Comparison of ENCODE assay signal across 10 cellular contexts in the genomic region with DNA sequence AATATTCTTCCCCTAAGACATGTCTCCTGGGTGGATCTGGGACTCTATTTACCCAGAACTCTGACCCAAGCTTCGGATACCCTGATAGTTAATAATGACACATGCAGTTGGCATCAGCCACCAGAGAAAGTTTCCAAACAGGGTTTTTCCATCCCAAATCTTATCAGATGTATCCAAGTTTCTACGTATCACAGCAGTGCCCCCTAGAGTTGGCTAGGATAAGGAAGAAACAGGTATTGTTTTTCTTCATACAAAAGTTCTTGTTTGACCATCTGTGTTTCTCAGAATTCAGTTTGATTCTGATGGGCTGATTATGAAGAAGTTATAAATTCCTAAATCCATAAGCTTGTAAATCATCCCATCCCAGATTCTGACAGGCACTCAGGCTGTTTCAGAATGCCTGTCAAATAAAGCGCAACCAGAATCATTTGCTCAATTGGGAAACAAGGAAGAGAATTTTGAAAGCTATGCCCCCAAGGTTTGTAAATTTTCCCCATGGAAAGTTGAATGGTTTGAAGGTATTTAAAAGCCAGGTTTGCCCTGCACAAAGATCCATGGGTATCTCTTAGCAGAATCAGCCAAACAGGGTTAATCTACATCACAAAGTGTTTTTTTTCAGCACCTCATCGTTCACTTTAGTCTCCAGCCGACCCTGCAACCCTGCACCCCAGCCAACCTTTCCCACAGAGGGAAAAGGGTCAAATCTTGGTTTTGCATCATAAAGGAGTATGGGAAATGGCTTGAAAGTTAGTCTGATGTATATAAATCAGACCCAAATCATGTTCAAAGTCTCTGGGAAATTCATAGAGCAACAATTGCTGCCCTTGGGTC. TPM values are rescaled to one million over a fixed set of nuclear protein-coding genes. Genes with fewer than 3 reads are reported as not detected.
DNase-seq lines count a peak whose midpoint lies in the region; ATAC-seq and TF ChIP-seq lines count a peak whose summit lies in the region.
"Had no signal": no experiment of that assay in that cellular context is flagged by ENCODE, and none has a peak within 500 bp of the region (broad histone marks: within the 10 kb centered on the region; RNA-seq: fewer than 3 reads in every experiment).

No MANE protein-coding gene starts in this region.

- H3K27ac ChIP-seq in GM23248 = no peak overlapping the region
- no peak overlapping the region for H3K27ac ChIP-seq in SU-DHL-6 (ENCODE audit: low read depth, low read length)

- in situ Hi-C loops in GM23248 (cut with MboI) = no loop called here

- H3K4me3 ChIP-seq in GM23248 = no peak overlapping the region
- no peak overlapping the region for H3K4me3 ChIP-seq in SU-DHL-6 (ENCODE audit: insufficient read depth, low read length, poor library complexity, severe bottlenecking)
- H3K4me3 ChIP-seq in kidney epithelial cell (ENCODE audit: low read depth, low read length) = no peak overlapping the region

- DNase-seq in AG20443 (ENCODE audit: low spot score) (peak; percentile 45), GM23248 (peak; percentile 46), kidney epithelial cell (ENCODE audit: low read depth) (no peak), mucosa of gallbladder (ENCODE audit: low spot score) (no peak), HPDE6-E6E7 (ENCODE audit: extremely low spot score) (no peak)
- DNase-seq: activated naive CD4-positive, alpha-beta T cell; SHP77 had no signal

- H3K9me3 ChIP-seq in GM23248 (ENCODE audit: low read depth) = no peaks in the 10 kb centered on the region
- H3K9me3 ChIP-seq in SU-DHL-6 (ENCODE audit: insufficient read depth, low read length) = no peaks in the 10 kb centered on the region

- TF ChIP-seq CTCF in SU-DHL-6 (IDR thresholded peaks at IDR 0.05; ENCODE audit: insufficient read depth, low read length, poor library complexity, severe bottlenecking) (peak; percentile 34), kidney epithelial cell (IDR thresholded peaks at IDR 0.05; ENCODE audit: insufficient read depth, low read length, poor library complexity, severe bottlenecking) (peak; percentile 55)

- no peak overlapping the region for H3K9ac ChIP-seq in GM23248
- H3K9ac ChIP-seq in SU-DHL-6 (ENCODE audit: low read length) = no peak overlapping the region

- 6 to 11% methylated on average over 5 of the region's 5 CpGs for WGBS in GM23248 (ENCODE audit: low coverage in 1 of 2, low lambda C conversion rate in 2 of 2, missing lambda C conversion rate in 2 of 2), 2 experiments

- H3K4me1 ChIP-seq in GM23248 (ENCODE audit: insufficient read depth) = no peaks in the 10 kb centered on the region

- H3K4me2 ChIP-seq in GM23248 (ENCODE audit: unreplicated experiment) (no peak overlapping the region), SU-DHL-6 (ENCODE audit: low read depth, low read length, poor library complexity, severe bottlenecking) (no peak overlapping the region)

- ATAC-seq in GM18868 (IDR thresholded peaks at IDR 0.05; ENCODE audit: unreplicated experiment) (no peak), HG02759 (IDR thresholded peaks at IDR 0.05; ENCODE audit: unreplicated experiment) (no peak)

- H3F3A ChIP-seq in GM23248 (ENCODE audit: insufficient read depth) (no peaks in the 10 kb centered on the region), SU-DHL-6 (ENCODE audit: insufficient read depth) (no peaks in the 10 kb centered on the region)

- H3K79me2 ChIP-seq in GM23248 (ENCODE audit: insufficient read depth) = no peaks in the 10 kb centered on the region
- no peaks in the 10 kb centered on the region for H3K79me2 ChIP-seq in SU-DHL-6 (ENCODE audit: insufficient read depth, low read length)

- H3K27me3 ChIP-seq in GM23248 (replicated peaks; ENCODE audit: insufficient read depth) (peaks cover 56% of the 10 kb centered on the region), SU-DHL-6 (ENCODE audit: low read length) (no peaks in the 10 kb centered on the region), kidney epithelial cell (ENCODE audit: control insufficient read depth, insufficient read depth, low read length) (peaks cover 12% of the 10 kb centered on the region)

- H3K36me3 ChIP-seq in GM23248 (ENCODE audit: low read depth) = no peaks in the 10 kb centered on the region
- no peaks in the 10 kb centered on the region for H3K36me3 ChIP-seq in SU-DHL-6 (ENCODE audit: low read length)
- no peaks in the 10 kb centered on the region for H3K36me3 ChIP-seq in kidney epithelial cell (ENCODE audit: control insufficient read depth, insufficient read depth, low read length)

- H2AFZ ChIP-seq in GM23248 = no peak overlapping the region
- no peak overlapping the region for H2AFZ ChIP-seq in SU-DHL-6 (ENCODE audit: low read depth, low read length, severe bottlenecking)

- H4K20me1 ChIP-seq in GM23248 (ENCODE audit: insufficient read depth) (no peaks in the 10 kb centered on the region), SU-DHL-6 (ENCODE audit: low read depth, low read length) (no peaks in the 10 kb centered on the region)

- H3K9me2 ChIP-seq in GM23248 (ENCODE audit: insufficient read depth) (no peaks in the 10 kb centered on the region), SU-DHL-6 (replicated peaks; ENCODE audit: insufficient read depth, low read length) (no peaks in the 10 kb centered on the region)

RNA-seq across cellular contexts. Expression of a gene that starts 47.4 kb away (rescaled TPM):
- total RNA-seq in GM23248 (2014; rRNA removed; shearing (Covaris generic)) = not detected in 2 replicates
- not detected in 2 replicates for polyA plus RNA-seq in GM23248 (2016; fragmentation: Nextera tagmentation; extraction: Ambion mirVana)
- total RNA-seq in kidney epithelial cell (not detected in 2 replicates), mucosa of gallbladder (not detected)

Comparison
In these comparisons a context has a peak if more than half of its experiments do, and no peak if none do; other contexts are left out.
1. DNase-seq: peak in AG20443 (single experiment) and GM23248 (single experiment); none in kidney epithelial cell (single experiment), mucosa of gallbladder (single experiment) and HPDE6-E6E7 (single experiment).